Comparison of ENCODE assay signal across 9 cellular contexts in genomic region chr9:96344458-96345180, GRCh38. TPM values are rescaled to one million over a fixed set of nuclear protein-coding genes. Genes with fewer than 3 reads are reported as not detected.
DNase-seq lines count a peak whose midpoint lies in the region; ATAC-seq and TF ChIP-seq lines count a peak whose summit lies in the region.
"Had no signal": no experiment of that assay in that cellular context is flagged by ENCODE, and none has a peak within 500 bp of the region (broad histone marks: within the 10 kb centered on the region; RNA-seq: fewer than 3 reads in every experiment).

No MANE protein-coding gene starts in this region.

- no peaks in the 10 kb centered on the region for H3K27me3 ChIP-seq in colonic mucosa

- no peak overlapping the region for H3K4me3 ChIP-seq in colonic mucosa

- H3K4me1 ChIP-seq in colonic mucosa: peaks cover 6% of the 10 kb centered on the region

- H3K9me3 ChIP-seq in colonic mucosa: no peaks in the 10 kb centered on the region

- intact Hi-C loops in colonic mucosa (cut with DNase I): loop anchor here (5.0 kb wide), 1 partner anchor 38 kb away; the partner anchor contains the start of gene SLC35D2

- peak overlapping the region; percentile 34 for H3K27ac ChIP-seq in colonic mucosa
- H3K27ac ChIP-seq: HL-60 had no signal

- no peak overlapping the region for H3K9ac ChIP-seq in colonic mucosa (ENCODE audit: low read depth in 2 of 2, low read length in 2 of 2)

- DNase-seq in ELF-1 (ENCODE audit: low read depth, low spot score): peak; percentile 41
- DNase-seq in NCI-H510A treated with DMSO at 0.1 percent for 48 hours (lab: John Stamatoyannopoulos, UW): peak; percentile 46
- DNase-seq in colonic mucosa: peak; percentile 62
- peak; percentile 15 for DNase-seq in left lobe of liver (ENCODE audit: low spot score)
- DNase-seq in activated effector memory CD4-positive, alpha-beta T cell treated with anti-CD3 and anti-CD28 coated beads, Interleukin-2, amount 50 U/mL, for 16 hours: no peak
- no peak for DNase-seq in central memory CD4-positive, alpha-beta T cell

- no peaks in the 10 kb centered on the region for H3K36me3 ChIP-seq in colonic mucosa

- peak; percentile 10 for ATAC-seq in left lobe of liver
- no peak for ATAC-seq in GM21786 (IDR thresholded peaks at IDR 0.05; ENCODE audit: unreplicated experiment)
- no peak for ATAC-seq in HG03521 (IDR thresholded peaks at IDR 0.05; ENCODE audit: unreplicated experiment)

- no peak for TF ChIP-seq CTCF in colonic mucosa (IDR thresholded peaks at IDR 0.05)

RNA-seq across cellular contexts. Expression of gene SLC35D2, which starts 38.9 kb away (rescaled TPM):
- total RNA-seq in colonic mucosa: 10 to 100 TPM; 57.8 to 95.0 TPM
- 33.2 TPM for total RNA-seq in left lobe of liver

RNA-seq across cellular contexts. Expression of gene HSD17B3, which starts 42.6 kb away (rescaled TPM):
- not detected for total RNA-seq in colonic mucosa
- total RNA-seq in left lobe of liver: 1.7 TPM

Comparison
In these comparisons a context has a peak if more than half of its experiments do, and no peak if none do; other contexts are left out.
1. DNase-seq: peak in ELF-1 (single experiment), NCI-H510A treated with DMSO at 0.1 percent for 48 hours (single experiment), colonic mucosa (single experiment) and left lobe of liver (single experiment); none in activated effector memory CD4-positive, alpha-beta T cell treated with anti-CD3 and anti-CD28 coated beads, Interleukin-2, amount 50 U/mL, for 16 hours (single experiment) and central memory CD4-positive, alpha-beta T cell (single experiment).